Comparison of ENCODE assay signal across 1 cellular context in genomic region chr5:141414548-141415271, GRCh38. TPM values are rescaled to one million over a fixed set of nuclear protein-coding genes. Genes with fewer than 3 reads are reported as not detected.
"Had no signal": no experiment of that assay in that cellular context is flagged by ENCODE, and none has a peak within 500 bp of the region (broad histone marks: within the 10 kb centered on the region; RNA-seq: fewer than 3 reads in every experiment).

No MANE protein-coding gene starts in this region.

RNA-seq across cellular contexts. Expression of gene PCDHGB7, which starts 2.8 kb away (rescaled TPM):
- total RNA-seq: activated CD8-positive, alpha-beta memory T cell treated with anti-CD3 and anti-CD28 coated beads for 36 hours had no signal

RNA-seq across cellular contexts. Expression of gene PCDHGA11, which starts 6.1 kb away (rescaled TPM):
- total RNA-seq: activated CD8-positive, alpha-beta memory T cell treated with anti-CD3 and anti-CD28 coated beads for 36 hours had no signal

RNA-seq across cellular contexts. Expression of gene PCDHGA9, which starts 12.1 kb away (rescaled TPM):
- total RNA-seq: activated CD8-positive, alpha-beta memory T cell treated with anti-CD3 and anti-CD28 coated beads for 36 hours had no signal
